In the genomic region with DNA sequence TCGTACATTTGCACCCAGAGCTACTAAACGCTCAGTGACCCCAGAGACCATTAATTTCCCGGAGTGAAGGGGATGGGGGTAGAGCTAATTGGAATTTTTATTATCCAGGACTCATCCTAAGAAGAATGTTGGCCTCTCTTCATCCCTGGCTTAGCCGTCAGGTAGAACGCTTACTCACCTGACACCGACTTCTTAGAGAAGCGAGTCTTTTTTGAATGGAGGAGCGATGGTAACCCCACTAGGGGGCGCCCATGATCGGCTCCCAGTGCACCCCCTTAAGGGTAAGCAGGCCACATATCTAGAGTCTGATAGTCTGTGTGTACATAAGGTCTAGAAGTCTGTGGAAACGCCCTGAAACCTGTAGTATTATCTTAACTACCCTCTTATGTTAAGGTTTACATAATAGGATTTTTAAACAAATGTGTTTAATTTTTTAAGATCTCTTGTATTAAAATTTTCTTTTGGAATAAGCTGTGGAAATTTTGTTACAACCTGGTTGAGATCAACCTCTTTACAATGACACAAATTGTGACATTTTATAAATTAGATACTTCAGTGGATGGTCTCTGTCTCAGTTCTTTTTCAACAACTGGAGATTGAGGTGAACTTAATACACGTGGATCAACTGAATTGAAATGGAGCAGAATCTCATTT, we compare ENCODE assay signal across 8 cellular contexts.
A peak's percentile ranks its signal among the peaks of the same experiment; 100 is the strongest.
DNase-seq lines count a peak whose midpoint lies in the region; ATAC-seq and TF ChIP-seq lines count a peak whose summit lies in the region.

No MANE protein-coding gene starts in this region.

- intact Hi-C loops in Right ventricle myocardium superior (cut with DNase I): loop anchor here (5.0 kb wide), 1 partner anchor 243 kb away; no protein-coding TSS in a partner anchor

- peak; percentile 66 for TF ChIP-seq CTCF in AG10803 (conservative IDR thresholded peaks at IDR 0.05; ENCODE audit: low read length)

- no peaks in the 10 kb centered on the region for H3K27me3 Mint-ChIP-seq in activated T-helper 17 cell treated with anti-CD3 and anti-CD28 coated beads, Interleukin-2, amount 50 U/mL, for 72 hours

- no peaks in the 10 kb centered on the region for H3K36me3 ChIP-seq in H7 (replicated peaks; ENCODE audit: control insufficient read depth, insufficient read depth, low read length)

- peaks cover 7% of the 10 kb centered on the region for H3K4me1 Mint-ChIP-seq in activated T-helper 17 cell treated with anti-CD3 and anti-CD28 coated beads, Interleukin-2, amount 50 U/mL, for 72 hours

- DNase-seq in AG10803 (ENCODE audit: low read depth) (peak; percentile 35), H7 (peak; percentile 91), RPMI8226 (peak; percentile 47), Right ventricle myocardium superior (peak; percentile 59), retina (peak; percentile 61)

- ATAC-seq in activated T-helper 17 cell treated with anti-CD3 and anti-CD28 coated beads, Interleukin-2, amount 50 U/mL, for 72 hours (replicated peaks): peak; percentile 84
- peak; percentile 31 for ATAC-seq in Right ventricle myocardium superior (ENCODE audit: poor library complexity)
- no peak for ATAC-seq in HG03354 (IDR thresholded peaks at IDR 0.05; ENCODE audit: poor library complexity, severe bottlenecking, unreplicated experiment)
- ATAC-seq in GM21717 (IDR thresholded peaks at IDR 0.05; ENCODE audit: unreplicated experiment): no peak

- no peaks in the 10 kb centered on the region for H3K27me3 ChIP-seq in H7 (ENCODE audit: control insufficient read depth, insufficient read depth, low read length)

- no peak overlapping the region for H3K4me3 Mint-ChIP-seq in activated T-helper 17 cell treated with anti-CD3 and anti-CD28 coated beads, Interleukin-2, amount 50 U/mL, for 72 hours

- peaks cover 13% of the 10 kb centered on the region for H3K36me3 Mint-ChIP-seq in activated T-helper 17 cell treated with anti-CD3 and anti-CD28 coated beads, Interleukin-2, amount 50 U/mL, for 72 hours (ENCODE audit: low read depth)

- H3K27ac Mint-ChIP-seq in activated T-helper 17 cell treated with anti-CD3 and anti-CD28 coated beads, Interleukin-2, amount 50 U/mL, for 72 hours: peak overlapping the region; percentile 62

- H3K4me3 ChIP-seq in AG10803 (ENCODE audit: low read length) (no peak overlapping the region), H7 (ENCODE audit: insufficient read depth, low read depth, low read length) (no peak overlapping the region)

- H3K9me3 Mint-ChIP-seq in activated T-helper 17 cell treated with anti-CD3 and anti-CD28 coated beads, Interleukin-2, amount 50 U/mL, for 72 hours: no peaks in the 10 kb centered on the region

Comparison
In these comparisons a context has a peak if more than half of its experiments do, and no peak if none do; other contexts are left out.
1. DNase-seq: peak in every context shown above with its lines; median percentile 91 in H7; 61 in retina; 59 in Right ventricle myocardium superior; 47 in RPMI8226; 35 in AG10803.
2. ATAC-seq: peak in activated T-helper 17 cell treated with anti-CD3 and anti-CD28 coated beads, Interleukin-2, amount 50 U/mL, for 72 hours (single experiment) and Right ventricle myocardium superior (single experiment); none in HG03354 (single experiment) and GM21717 (single experiment).